Comparison of ENCODE assay signal across 1 cellular context in the genomic region with DNA sequence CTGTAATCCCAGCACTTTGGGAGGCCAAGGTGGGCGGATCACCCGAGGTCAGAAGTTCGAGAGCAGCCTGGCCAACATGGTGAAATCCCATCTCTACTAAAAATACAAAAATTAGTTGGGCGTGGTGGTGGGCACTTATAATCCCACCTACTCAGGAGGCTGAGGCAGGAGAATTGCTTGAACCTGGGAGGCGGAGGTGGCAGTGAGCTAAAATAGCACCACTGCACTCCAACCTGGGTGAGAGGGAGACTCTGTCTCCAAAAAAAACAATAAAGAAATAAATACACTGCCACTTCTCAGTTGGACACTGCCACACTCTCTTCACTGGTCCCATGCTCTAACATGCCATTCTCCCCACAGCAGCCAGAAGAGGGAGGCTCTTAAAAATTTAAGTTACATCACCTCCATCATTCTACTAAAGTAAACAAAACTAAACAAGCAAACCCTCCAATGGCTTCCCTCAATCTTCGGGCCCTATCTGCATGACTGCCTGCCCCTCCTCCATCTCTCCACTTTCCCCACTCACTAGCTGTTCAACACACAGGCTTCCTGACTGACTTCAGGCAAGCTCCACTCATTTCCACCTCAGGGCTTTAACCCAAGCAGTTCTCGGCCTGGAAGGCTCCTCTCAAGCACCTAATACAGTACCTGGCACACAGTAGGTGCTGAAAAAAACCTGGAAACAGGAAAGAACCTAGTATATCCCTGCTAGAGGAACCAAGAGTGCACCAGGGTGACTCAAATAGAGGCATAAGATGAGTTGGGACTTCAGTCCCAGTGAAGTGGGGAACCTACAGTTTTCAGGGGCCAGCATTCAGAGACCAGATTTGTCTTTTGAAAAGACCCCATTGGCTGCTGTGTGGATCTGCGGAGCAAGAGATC.
TF ChIP-seq lines count a peak whose summit lies in the region.

No MANE protein-coding gene starts in this region.

TF ChIP-seq in HepG2, 621 proteins besides CTCF, POLR2A, EP300 and RAD21 (continued from another document and continues in another):
- TF ChIP-seq MAF1 (CRISPR knock-in tag; IDR thresholded peaks at IDR 0.05; ENCODE audit: borderline replicate concordance) (no peak), SRSF4 (IDR thresholded peaks at IDR 0.05; ENCODE audit: low read depth, low read length, poor library complexity, severe bottlenecking) (no peak), ZFP82 (CRISPR knock-in tag; IDR thresholded peaks at IDR 0.05; ENCODE audit: borderline replicate concordance) (no peak), ZBTB46 (CRISPR knock-in tag; IDR thresholded peaks at IDR 0.05; ENCODE audit: borderline replicate concordance) (no peak), REL (CRISPR knock-in tag; conservative IDR thresholded peaks at IDR 0.05) (0 out of 2 replicates have a peak, but pooled peaks have one; percentile 21), ZNF282 (IDR thresholded peaks at IDR 0.05; ENCODE audit: partially characterized antibody) (no peak), PHF21A (CRISPR knock-in tag; IDR thresholded peaks at IDR 0.05) (peak; percentile 37; the same call in 1 of the 2 replicates), CREM (IDR thresholded peaks at IDR 0.05) (no peak), CREM (CRISPR knock-in tag; IDR thresholded peaks at IDR 0.05) (no peak), MBD4 (IDR thresholded peaks at IDR 0.05; ENCODE audit: borderline replicate concordance, low read length) (no peak), ZNF792 (CRISPR knock-in tag; IDR thresholded peaks at IDR 0.05) (no peak), ZNF564 (CRISPR knock-in tag; IDR thresholded peaks at IDR 0.05) (no peak), ZNF724P (CRISPR knock-in tag; IDR thresholded peaks at IDR 0.05; ENCODE audit: borderline replicate concordance) (0 out of 2 replicates have a peak, but pooled peaks have one; percentile 11), MAZ (IDR thresholded peaks at IDR 0.05; ENCODE audit: borderline replicate concordance, low read depth, low read length) (no peak), MAZ (CRISPR knock-in tag; IDR thresholded peaks at IDR 0.05; ENCODE audit: low read depth) (0 out of 2 replicates have a peak, but pooled peaks have one; percentile 45), NFIB (CRISPR knock-in tag; IDR thresholded peaks at IDR 0.05; ENCODE audit: borderline replicate concordance) (no peak), SAP130 (CRISPR knock-in tag; IDR thresholded peaks at IDR 0.05; ENCODE audit: low read depth) (peak; percentile 17; the same call in 1 of the 2 replicates), ZSCAN22 (CRISPR knock-in tag; IDR thresholded peaks at IDR 0.05) (0 out of 2 replicates have a peak, but pooled peaks have one; percentile 18), PRPF4 (IDR thresholded peaks at IDR 0.05; ENCODE audit: low read depth, low read length, poor library complexity, severe bottlenecking) (peak; percentile 53), KAT2B (IDR thresholded peaks at IDR 0.05; ENCODE audit: borderline replicate concordance, low read depth, low read length) (no peak), ZSCAN29 (CRISPR knock-in tag; conservative IDR thresholded peaks at IDR 0.05) (peak; percentile 77; the same call in 1 of the 2 replicates), NFYB (CRISPR knock-in tag; IDR thresholded peaks at IDR 0.05) (peak; percentile 40), IKZF5 (CRISPR knock-in tag; IDR thresholded peaks at IDR 0.05) (0 out of 2 replicates have a peak, but pooled peaks have one; percentile 16), KDM5B (CRISPR knock-in tag; IDR thresholded peaks at IDR 0.05; ENCODE audit: borderline replicate concordance) (no peak), ZMYM2 (CRISPR knock-in tag; IDR thresholded peaks at IDR 0.05) (0 out of 2 replicates have a peak, but pooled peaks have one; percentile 21), SOX13 (IDR thresholded peaks at IDR 0.05) (no peak), SOX13 (CRISPR knock-in tag; conservative IDR thresholded peaks at IDR 0.05 in 1 of 2, IDR thresholded peaks at IDR 0.05 in 1 of 2) (peak in 1 of 2 experiments; percentile 44; a peak in 2 of 4 replicates), ZNF232 (CRISPR knock-in tag; IDR thresholded peaks at IDR 0.05; ENCODE audit: borderline replicate concordance) (no peak), ZNF3 (CRISPR knock-in tag; IDR thresholded peaks at IDR 0.05) (peak; percentile 67; the same call in 1 of the 2 replicates), ZNF781 (CRISPR knock-in tag; IDR thresholded peaks at IDR 0.05; ENCODE audit: borderline replicate concordance, not compliant biosample characterization) (peak; percentile 67), RBM39 (IDR thresholded peaks at IDR 0.05; ENCODE audit: low read depth, low read length, poor library complexity, severe bottlenecking) (no peak), SP140L (CRISPR knock-in tag; IDR thresholded peaks at IDR 0.05; ENCODE audit: borderline replicate concordance) (0 out of 2 replicates have a peak, but pooled peaks have one; percentile 50), ZSCAN31 (CRISPR knock-in tag; IDR thresholded peaks at IDR 0.05; ENCODE audit: low read depth) (0 out of 2 replicates have a peak, but pooled peaks have one; percentile 32), U2AF1 (optimal IDR thresholded peaks at IDR 0.05; ENCODE audit: low read depth, low read length) (peak; percentile 26), ATF7 (IDR thresholded peaks at IDR 0.05) (no peak), ATF7 (CRISPR knock-in tag; IDR thresholded peaks at IDR 0.05) (no peak), ZNF484 (CRISPR knock-in tag; IDR thresholded peaks at IDR 0.05; ENCODE audit: borderline replicate concordance, low read depth) (no peak), HMGA1 (CRISPR knock-in tag; conservative IDR thresholded peaks at IDR 0.05) (no peak), IRF9 (CRISPR knock-in tag; IDR thresholded peaks at IDR 0.05; ENCODE audit: borderline replicate concordance) (no peak)
- TF ChIP-seq, protein P1, sequence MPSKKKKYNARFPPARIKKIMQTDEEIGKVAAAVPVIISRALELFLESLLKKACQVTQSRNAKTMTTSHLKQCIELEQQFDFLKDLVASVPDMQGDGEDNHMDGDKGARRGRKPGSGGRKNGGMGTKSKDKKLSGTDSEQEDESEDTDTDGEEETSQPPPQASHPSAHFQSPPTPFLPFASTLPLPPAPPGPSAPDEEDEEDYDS (CRISPR knock-in tag; IDR thresholded peaks at IDR 0.05) = no peak
- TF ChIP-seq, protein P2, sequence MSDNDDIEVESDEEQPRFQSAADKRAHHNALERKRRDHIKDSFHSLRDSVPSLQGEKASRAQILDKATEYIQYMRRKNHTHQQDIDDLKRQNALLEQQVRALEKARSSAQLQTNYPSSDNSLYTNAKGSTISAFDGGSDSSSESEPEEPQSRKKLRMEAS (IDR thresholded peaks at IDR 0.05) = 0 out of 2 replicates have a peak, but pooled peaks have one; percentile 3
- TF ChIP-seq, protein P3, sequence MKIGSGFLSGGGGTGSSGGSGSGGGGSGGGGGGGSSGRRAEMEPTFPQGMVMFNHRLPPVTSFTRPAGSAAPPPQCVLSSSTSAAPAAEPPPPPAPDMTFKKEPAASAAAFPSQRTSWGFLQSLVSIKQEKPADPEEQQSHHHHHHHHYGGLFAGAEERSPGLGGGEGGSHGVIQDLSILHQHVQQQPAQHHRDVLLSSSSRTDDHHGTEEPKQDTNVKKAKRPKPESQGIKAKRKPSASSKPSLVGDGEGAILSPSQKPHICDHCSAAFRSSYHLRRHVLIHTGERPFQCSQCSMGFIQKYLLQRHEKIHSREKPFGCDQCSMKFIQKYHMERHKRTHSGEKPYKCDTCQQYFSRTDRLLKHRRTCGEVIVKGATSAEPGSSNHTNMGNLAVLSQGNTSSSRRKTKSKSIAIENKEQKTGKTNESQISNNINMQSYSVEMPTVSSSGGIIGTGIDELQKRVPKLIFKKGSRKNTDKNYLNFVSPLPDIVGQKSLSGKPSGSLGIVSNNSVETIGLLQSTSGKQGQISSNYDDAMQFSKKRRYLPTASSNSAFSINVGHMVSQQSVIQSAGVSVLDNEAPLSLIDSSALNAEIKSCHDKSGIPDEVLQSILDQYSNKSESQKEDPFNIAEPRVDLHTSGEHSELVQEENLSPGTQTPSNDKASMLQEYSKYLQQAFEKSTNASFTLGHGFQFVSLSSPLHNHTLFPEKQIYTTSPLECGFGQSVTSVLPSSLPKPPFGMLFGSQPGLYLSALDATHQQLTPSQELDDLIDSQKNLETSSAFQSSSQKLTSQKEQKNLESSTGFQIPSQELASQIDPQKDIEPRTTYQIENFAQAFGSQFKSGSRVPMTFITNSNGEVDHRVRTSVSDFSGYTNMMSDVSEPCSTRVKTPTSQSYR (CRISPR knock-in tag; IDR thresholded peaks at IDR 0.05; ENCODE audit: borderline replicate concordance) = peak; percentile 88
- TF ChIP-seq, protein P4, sequence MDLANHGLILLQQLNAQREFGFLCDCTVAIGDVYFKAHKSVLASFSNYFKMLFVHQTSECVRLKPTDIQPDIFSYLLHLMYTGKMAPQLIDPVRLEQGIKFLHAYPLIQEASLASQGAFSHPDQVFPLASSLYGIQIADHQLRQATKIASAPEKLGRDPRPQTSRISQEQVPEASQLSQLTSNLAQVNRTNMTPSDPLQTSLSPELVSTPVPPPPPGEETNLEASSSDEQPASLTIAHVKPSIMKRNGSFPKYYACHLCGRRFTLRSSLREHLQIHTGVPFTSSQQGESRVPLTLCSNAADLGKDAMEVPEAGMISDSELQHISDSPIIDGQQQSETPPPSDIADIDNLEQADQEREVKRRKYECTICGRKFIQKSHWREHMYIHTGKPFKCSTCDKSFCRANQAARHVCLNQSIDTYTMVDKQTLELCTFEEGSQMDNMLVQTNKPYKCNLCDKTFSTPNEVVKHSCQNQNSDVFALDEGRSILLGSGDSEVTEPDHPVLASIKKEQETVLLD (CRISPR knock-in tag; IDR thresholded peaks at IDR 0.05; ENCODE audit: low read depth) = 0 out of 2 replicates have a peak, but pooled peaks have one; percentile 41
- TF ChIP-seq, protein P5, sequence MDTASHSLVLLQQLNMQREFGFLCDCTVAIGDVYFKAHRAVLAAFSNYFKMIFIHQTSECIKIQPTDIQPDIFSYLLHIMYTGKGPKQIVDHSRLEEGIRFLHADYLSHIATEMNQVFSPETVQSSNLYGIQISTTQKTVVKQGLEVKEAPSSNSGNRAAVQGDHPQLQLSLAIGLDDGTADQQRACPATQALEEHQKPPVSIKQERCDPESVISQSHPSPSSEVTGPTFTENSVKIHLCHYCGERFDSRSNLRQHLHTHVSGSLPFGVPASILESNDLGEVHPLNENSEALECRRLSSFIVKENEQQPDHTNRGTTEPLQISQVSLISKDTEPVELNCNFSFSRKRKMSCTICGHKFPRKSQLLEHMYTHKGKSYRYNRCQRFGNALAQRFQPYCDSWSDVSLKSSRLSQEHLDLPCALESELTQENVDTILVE (CRISPR knock-in tag; IDR thresholded peaks at IDR 0.05) = peak; percentile 15; the same call in 1 of the 2 replicates
- TF ChIP-seq, protein P6, sequence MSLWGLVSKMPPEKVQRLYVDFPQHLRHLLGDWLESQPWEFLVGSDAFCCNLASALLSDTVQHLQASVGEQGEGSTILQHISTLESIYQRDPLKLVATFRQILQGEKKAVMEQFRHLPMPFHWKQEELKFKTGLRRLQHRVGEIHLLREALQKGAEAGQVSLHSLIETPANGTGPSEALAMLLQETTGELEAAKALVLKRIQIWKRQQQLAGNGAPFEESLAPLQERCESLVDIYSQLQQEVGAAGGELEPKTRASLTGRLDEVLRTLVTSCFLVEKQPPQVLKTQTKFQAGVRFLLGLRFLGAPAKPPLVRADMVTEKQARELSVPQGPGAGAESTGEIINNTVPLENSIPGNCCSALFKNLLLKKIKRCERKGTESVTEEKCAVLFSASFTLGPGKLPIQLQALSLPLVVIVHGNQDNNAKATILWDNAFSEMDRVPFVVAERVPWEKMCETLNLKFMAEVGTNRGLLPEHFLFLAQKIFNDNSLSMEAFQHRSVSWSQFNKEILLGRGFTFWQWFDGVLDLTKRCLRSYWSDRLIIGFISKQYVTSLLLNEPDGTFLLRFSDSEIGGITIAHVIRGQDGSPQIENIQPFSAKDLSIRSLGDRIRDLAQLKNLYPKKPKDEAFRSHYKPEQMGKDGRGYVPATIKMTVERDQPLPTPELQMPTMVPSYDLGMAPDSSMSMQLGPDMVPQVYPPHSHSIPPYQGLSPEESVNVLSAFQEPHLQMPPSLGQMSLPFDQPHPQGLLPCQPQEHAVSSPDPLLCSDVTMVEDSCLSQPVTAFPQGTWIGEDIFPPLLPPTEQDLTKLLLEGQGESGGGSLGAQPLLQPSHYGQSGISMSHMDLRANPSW (CRISPR knock-in tag; IDR thresholded peaks at IDR 0.05; ENCODE audit: borderline replicate concordance) = no peak
